Comparison of ENCODE assay signal across 33 cellular contexts in the genomic region with DNA sequence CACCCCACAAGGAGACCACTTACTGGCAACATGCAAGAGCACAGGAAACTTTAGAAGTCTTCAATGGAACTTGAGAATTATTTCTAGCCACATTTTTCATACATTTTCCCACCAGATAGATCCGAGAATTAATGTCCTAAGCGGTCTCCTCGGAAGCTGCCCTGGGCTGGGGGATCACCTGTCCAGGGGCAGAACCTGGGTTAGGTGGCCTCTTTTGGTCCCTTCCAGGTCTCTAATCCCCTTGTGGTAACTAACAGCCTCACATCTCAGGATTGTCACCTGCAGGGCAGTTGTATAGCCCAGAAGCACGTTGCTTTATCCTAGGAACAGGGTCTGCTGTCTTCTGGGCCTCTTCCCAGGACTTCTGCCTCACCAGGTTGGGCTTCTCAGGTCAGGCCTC. TPM values are rescaled to one million over a fixed set of nuclear protein-coding genes. Genes with fewer than 3 reads are reported as not detected.
"Had no signal": no experiment of that assay in that cellular context is flagged by ENCODE, and none has a peak within 500 bp of the region (broad histone marks: within the 10 kb centered on the region; RNA-seq: fewer than 3 reads in every experiment).

No MANE protein-coding gene starts in this region.

- H3K27ac Mint-ChIP-seq: activated B cell treated with CpG ODN at 0.5 μM for 24 hours; activated CD4-positive, alpha-beta memory T cell treated with anti-CD3 and anti-CD28 coated beads for 36 hours; activated naive CD4-positive, alpha-beta T cell treated with anti-CD3 and anti-CD28 coated beads for 36 hours; activated naive CD4-positive, alpha-beta T cell treated with anti-CD3 and anti-CD28 coated beads, Interleukin-2, amount 50 U/mL, for 72 hours; activated T-helper 1 cell treated with anti-CD3 and anti-CD28 coated beads, Interleukin-12 subunit alpha, Interleukin-12 subunit beta, Interleukin-2, Interleukin-4 antibody, amounts not matched to agents 30 ng/mL and 10 ng/mL and 1 ng/mL, durations not matched to agents 14 hours and 24 hours and 36 hours; T-cell had no signal

- H3K4me3 Mint-ChIP-seq: activated B cell treated with CpG ODN at 0.5 μM for 24 hours; activated CD4-positive, alpha-beta memory T cell treated with anti-CD3 and anti-CD28 coated beads for 36 hours; activated naive CD4-positive, alpha-beta T cell treated with anti-CD3 and anti-CD28 coated beads for 36 hours; activated T-cell treated with anti-CD3 and anti-CD28 coated beads, Interleukin-2, amount 50 U/mL, for 4 hours; activated T-helper 1 cell treated with anti-CD3 and anti-CD28 coated beads, Interleukin-12 subunit alpha, Interleukin-12 subunit beta, Interleukin-2, Interleukin-4 antibody, amounts not matched to agents 30 ng/mL and 10 ng/mL and 1 ng/mL, durations not matched to agents 14 hours and 24 hours and 36 hours; T-cell had no signal

- H3K9me3 ChIP-seq: adrenal gland, body of pancreas, breast epithelium had no signal

- H3K4me3 ChIP-seq: adrenal gland, body of pancreas, breast epithelium had no signal

- H3K9me3 Mint-ChIP-seq: activated B cell treated with CpG ODN at 0.5 μM for 24 hours; activated CD4-positive, alpha-beta memory T cell treated with anti-CD3 and anti-CD28 coated beads for 36 hours; activated naive CD4-positive, alpha-beta T cell treated with anti-CD3 and anti-CD28 coated beads for 36 hours; activated naive CD4-positive, alpha-beta T cell treated with anti-CD3 and anti-CD28 coated beads, Interleukin-2, amount 50 U/mL, for 72 hours; activated T-cell treated with anti-CD3 and anti-CD28 coated beads, Interleukin-2, amount 50 U/mL, for 4 hours; activated T-helper 1 cell treated with anti-CD3 and anti-CD28 coated beads, Interleukin-12 subunit alpha, Interleukin-12 subunit beta, Interleukin-2, Interleukin-4 antibody, amounts not matched to agents 30 ng/mL and 10 ng/mL and 1 ng/mL, durations not matched to agents 14 hours and 24 hours and 36 hours; T-cell had no signal

- H3K27ac ChIP-seq: adrenal gland, body of pancreas, breast epithelium, VCaP had no signal

- DNase-seq: activated B cell treated with CpG ODN at 0.5 μM for 24 hours; activated CD4-positive, alpha-beta memory T cell treated with anti-CD3 and anti-CD28 coated beads for 36 hours; activated CD4-positive, alpha-beta T cell treated with anti-CD3 and anti-CD28 coated beads for 4 hours; activated CD4-positive, alpha-beta T cell treated with anti-CD3 and anti-CD28 coated beads, Interleukin-2, amount 50 U/mL, for 1 hour; activated CD4-positive, CD25-positive, alpha-beta regulatory T cell treated with anti-CD3 and anti-CD28 coated beads, Interleukin-2, amount 50 U/mL, for 72 hours; activated CD8-positive, alpha-beta memory T cell treated with anti-CD3 and anti-CD28 coated beads, Interleukin-2, amount 50 U/mL, for 4 hours; activated gamma-delta T cell treated with Interleukin-2 at 50 U/mL for 16 hours; activated naive CD4-positive, alpha-beta T cell treated with anti-CD3 and anti-CD28 coated beads for 36 hours; activated T-cell treated with anti-CD3 and anti-CD28 coated beads for 4 hours; activated T-cell treated with anti-CD3 and anti-CD28 coated beads, Interleukin-2, amount 50 U/mL, for 4 hours; adrenal gland; body of pancreas; caudate nucleus; Karpas-422; NCI-H1105; NCI-H1417 treated with DMSO at 0.1 percent for 48 hours; NCI-H187 treated with DMSO at 0.1 percent for 48 hours; NCI-H2081; NCI-H226; NCI-H524 treated with DMSO at 0.1 percent for 48 hours; SIG-M5; T-cell; T-helper 2 cell; T-helper 9 cell had no signal

- ATAC-seq: activated naive CD4-positive, alpha-beta T cell treated with anti-CD3 and anti-CD28 coated beads, Interleukin-2, amount 50 U/mL, for 72 hours; activated T-cell treated with anti-CD3 and anti-CD28 coated beads, Interleukin-2, amount 50 U/mL, for 4 hours; body of pancreas; Panc1; SK-N-SH treated with all-trans-retinoic acid at 6 μM for 48 hours; T-cell had no signal

- H3K4me1 Mint-ChIP-seq: activated B cell treated with CpG ODN at 0.5 μM for 24 hours had no signal

- H3K36me3 Mint-ChIP-seq: activated CD4-positive, alpha-beta memory T cell treated with anti-CD3 and anti-CD28 coated beads for 36 hours; activated naive CD4-positive, alpha-beta T cell treated with anti-CD3 and anti-CD28 coated beads, Interleukin-2, amount 50 U/mL, for 72 hours; T-cell had no signal

- H3K36me3 ChIP-seq: adrenal gland, breast epithelium had no signal

- H3K27me3 ChIP-seq: adrenal gland, body of pancreas had no signal

- H3K4me1 ChIP-seq: adrenal gland, body of pancreas, breast epithelium had no signal

RNA-seq across cellular contexts. Expression of a gene that starts 38.7 kb away (rescaled TPM):
- total RNA-seq: activated B cell treated with CpG ODN at 0.5 μM for 24 hours; activated CD4-positive, alpha-beta memory T cell treated with anti-CD3 and anti-CD28 coated beads for 36 hours; activated naive CD4-positive, alpha-beta T cell treated with anti-CD3 and anti-CD28 coated beads for 36 hours; activated naive CD4-positive, alpha-beta T cell treated with anti-CD3 and anti-CD28 coated beads, Interleukin-2, amount 50 U/mL, for 72 hours; activated T-cell treated with anti-CD3 and anti-CD28 coated beads, Interleukin-2, amount 50 U/mL, for 4 hours; activated T-helper 1 cell treated with anti-CD3 and anti-CD28 coated beads, Interleukin-12 subunit alpha, Interleukin-12 subunit beta, Interleukin-2, Interleukin-4 antibody, amounts not matched to agents 30 ng/mL and 10 ng/mL and 1 ng/mL, durations not matched to agents 14 hours and 24 hours and 36 hours; adrenal gland; breast epithelium; NCI-H460; RPMI7951; SK-MEL-5; T-cell had no signal
